Comparison of ENCODE assay signal across 21 cellular contexts in the genomic region with DNA sequence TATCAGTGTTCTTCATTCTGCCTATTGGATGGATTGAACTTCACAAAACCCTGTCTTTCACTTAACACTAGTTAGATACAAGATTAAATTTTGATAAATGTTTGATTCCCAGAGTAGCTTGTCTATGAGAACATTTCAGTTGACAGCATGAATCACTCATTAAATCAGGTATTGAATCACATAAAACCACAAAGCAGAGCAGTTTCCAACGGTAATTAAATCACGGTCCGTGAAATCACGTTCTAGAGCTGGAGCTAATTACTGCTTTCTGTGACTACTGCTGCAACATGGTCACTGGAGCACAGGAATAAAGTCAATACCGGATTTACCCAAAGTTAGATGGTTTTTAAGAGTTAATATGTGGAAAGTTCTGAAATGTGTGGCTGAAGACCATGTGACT.
"Had no signal": no experiment of that assay in that cellular context is flagged by ENCODE, and none has a peak within 500 bp of the region (broad histone marks: within the 10 kb centered on the region; RNA-seq: fewer than 3 reads in every experiment).

No MANE protein-coding gene starts in this region.

- H3K27ac ChIP-seq: colonic mucosa, dorsolateral prefrontal cortex, heart right ventricle, parathyroid adenoma, prostate gland, right lobe of liver, spleen, testis, transverse colon had no signal

- H3K36me3 ChIP-seq: colonic mucosa, heart right ventricle, prostate gland, right lobe of liver, spleen, transverse colon had no signal

- DNase-seq: colonic mucosa; dorsolateral prefrontal cortex; effector CD8-positive, alpha-beta T cell; heart right ventricle; hypothalamus; left cardiac atrium; left ventricle myocardium superior; mesendoderm; naive thymus-derived CD4-positive, alpha-beta T cell; nephron progenitor cell; retina; right lobe of liver; spleen; stimulated activated CD4-positive, alpha-beta T cell treated with anti-CD3 and anti-CD28 coated beads, Interleukin-15, amount 100 ng/mL, for 24 hours; stimulated activated CD4-positive, alpha-beta T cell treated with anti-CD3 and anti-CD28 coated beads, Interleukin-1b, Interleukin-23, amount 100 ng/mL, for 48 hours; stimulated activated CD4-positive, alpha-beta T cell treated with anti-CD3 and anti-CD28 coated beads, Interleukin-4, amount 100 ng/mL, for 24 hours; stimulated activated naive CD8-positive, alpha-beta T cell treated with anti-CD3 and anti-CD28 coated beads, Interleukin-15, amount 100 ng/mL, for 72 hours; testis; transverse colon had no signal

- H3K27me3 ChIP-seq: colonic mucosa, dorsolateral prefrontal cortex, heart right ventricle, right lobe of liver, spleen, testis, transverse colon had no signal

- H3K9me3 ChIP-seq: colonic mucosa, prostate gland, right lobe of liver, testis, transverse colon had no signal

- H3K4me3 ChIP-seq: colonic mucosa, dorsolateral prefrontal cortex, heart right ventricle, prostate gland, right lobe of liver, spleen, testis, transverse colon had no signal

- H3K4me1 ChIP-seq: colonic mucosa, heart right ventricle, parathyroid adenoma, prostate gland, right lobe of liver, spleen, testis, transverse colon had no signal
